Comparison of ENCODE assay signal across 2 cellular contexts in the genomic region with DNA sequence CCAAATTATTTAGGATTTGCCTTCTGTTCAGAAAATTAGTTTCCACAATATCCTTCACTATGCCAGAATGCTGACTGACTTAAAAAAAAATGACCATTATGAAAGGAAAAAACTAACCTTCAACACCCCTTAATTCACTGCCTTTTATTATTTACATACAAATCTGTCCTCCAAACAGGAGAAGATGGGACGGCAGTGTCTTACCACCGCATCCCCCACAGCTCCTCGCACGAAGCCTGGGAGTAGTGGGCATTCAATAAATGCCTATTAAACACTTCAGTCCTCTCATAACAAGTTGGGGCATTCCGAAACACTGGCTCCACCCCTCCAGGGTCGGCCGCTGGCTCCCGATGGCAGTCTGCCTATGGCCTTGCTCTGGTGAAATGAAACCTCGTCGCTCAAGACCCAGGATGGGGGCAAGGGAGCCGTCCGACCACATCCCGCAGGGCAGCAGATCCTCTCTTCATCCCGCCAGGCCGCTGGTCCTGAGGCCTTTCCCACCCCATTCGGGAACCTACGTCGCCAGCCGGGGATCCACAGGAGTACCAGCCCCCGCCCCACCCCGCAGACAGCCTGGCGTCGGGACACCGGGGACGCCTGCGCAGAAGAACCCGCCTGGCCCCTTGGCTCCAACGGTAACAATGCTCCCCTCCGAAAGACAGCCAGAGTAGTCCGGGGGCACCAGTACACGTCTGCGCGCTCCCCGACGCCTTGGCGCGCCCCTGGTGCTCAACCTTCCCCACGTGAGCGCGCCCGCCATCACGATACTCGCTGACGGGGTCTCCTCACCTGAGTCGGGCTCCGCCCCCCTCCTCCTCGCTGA.
TF ChIP-seq lines count a peak whose summit lies in the region.

No MANE protein-coding gene starts in this region.

TF ChIP-seq in HEK293, 187 proteins besides CTCF, POLR2A, EP300 and RAD21 (continued from another document):
- TF ChIP-seq, protein P1, sequence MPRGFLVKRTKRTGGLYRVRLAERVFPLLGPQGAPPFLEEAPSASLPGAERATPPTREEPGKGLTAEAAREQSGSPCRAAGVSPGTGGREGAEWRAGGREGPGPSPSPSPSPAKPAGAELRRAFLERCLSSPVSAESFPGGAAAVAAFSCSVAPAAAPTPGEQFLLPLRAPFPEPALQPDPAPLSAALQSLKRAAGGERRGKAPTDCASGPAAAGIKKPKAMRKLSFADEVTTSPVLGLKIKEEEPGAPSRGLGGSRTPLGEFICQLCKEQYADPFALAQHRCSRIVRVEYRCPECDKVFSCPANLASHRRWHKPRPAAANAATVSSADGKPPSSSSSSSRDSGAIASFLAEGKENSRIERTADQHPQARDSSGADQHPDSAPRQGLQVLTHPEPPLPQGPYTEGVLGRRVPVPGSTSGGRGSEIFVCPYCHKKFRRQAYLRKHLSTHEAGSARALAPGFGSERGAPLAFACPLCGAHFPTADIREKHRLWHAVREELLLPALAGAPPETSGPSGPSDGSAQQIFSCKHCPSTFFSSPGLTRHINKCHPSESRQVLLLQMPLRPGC (tag by site-specific recombination; IDR thresholded peaks at IDR 0.05) = 0 out of 2 replicates have a peak, but pooled peaks have one; percentile 52
- TF ChIP-seq ZNF843 (tag by site-specific recombination; IDR thresholded peaks at IDR 0.05) (0 out of 2 replicates have a peak, but pooled peaks have one; percentile 11), ZNF830 (tag by site-specific recombination; IDR thresholded peaks at IDR 0.05; ENCODE audit: low read depth) (no peak), ZNF701 (tag by site-specific recombination; IDR thresholded peaks at IDR 0.05) (no peak), ZNF561 (tag by site-specific recombination; IDR thresholded peaks at IDR 0.05; ENCODE audit: borderline replicate concordance) (peak; percentile 18; the same call in 1 of the 2 replicates)

TF ChIP-seq in HepG2, 621 proteins besides CTCF, POLR2A, EP300 and RAD21 (continued from another document and continues in another):
- TF ChIP-seq, protein P2, sequence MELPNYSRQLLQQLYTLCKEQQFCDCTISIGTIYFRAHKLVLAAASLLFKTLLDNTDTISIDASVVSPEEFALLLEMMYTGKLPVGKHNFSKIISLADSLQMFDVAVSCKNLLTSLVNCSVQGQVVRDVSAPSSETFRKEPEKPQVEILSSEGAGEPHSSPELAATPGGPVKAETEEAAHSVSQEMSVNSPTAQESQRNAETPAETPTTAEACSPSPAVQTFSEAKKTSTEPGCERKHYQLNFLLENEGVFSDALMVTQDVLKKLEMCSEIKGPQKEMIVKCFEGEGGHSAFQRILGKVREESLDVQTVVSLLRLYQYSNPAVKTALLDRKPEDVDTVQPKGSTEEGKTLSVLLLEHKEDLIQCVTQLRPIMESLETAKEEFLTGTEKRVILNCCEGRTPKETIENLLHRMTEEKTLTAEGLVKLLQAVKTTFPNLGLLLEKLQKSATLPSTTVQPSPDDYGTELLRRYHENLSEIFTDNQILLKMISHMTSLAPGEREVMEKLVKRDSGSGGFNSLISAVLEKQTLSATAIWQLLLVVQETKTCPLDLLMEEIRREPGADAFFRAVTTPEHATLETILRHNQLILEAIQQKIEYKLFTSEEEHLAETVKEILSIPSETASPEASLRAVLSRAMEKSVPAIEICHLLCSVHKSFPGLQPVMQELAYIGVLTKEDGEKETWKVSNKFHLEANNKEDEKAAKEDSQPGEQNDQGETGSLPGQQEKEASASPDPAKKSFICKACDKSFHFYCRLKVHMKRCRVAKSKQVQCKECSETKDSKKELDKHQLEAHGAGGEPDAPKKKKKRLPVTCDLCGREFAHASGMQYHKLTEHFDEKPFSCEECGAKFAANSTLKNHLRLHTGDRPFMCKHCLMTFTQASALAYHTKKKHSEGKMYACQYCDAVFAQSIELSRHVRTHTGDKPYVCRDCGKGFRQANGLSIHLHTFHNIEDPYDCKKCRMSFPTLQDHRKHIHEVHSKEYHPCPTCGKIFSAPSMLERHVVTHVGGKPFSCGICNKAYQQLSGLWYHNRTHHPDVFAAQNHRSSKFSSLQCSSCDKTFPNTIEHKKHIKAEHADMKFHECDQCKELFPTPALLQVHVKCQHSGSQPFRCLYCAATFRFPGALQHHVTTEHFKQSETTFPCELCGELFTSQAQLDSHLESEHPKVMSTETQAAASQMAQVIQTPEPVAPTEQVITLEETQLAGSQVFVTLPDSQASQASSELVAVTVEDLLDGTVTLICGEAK (IDR thresholded peaks at IDR 0.05) = no peak
- TF ChIP-seq, protein P2 (CRISPR knock-in tag; IDR thresholded peaks at IDR 0.05) = peak; percentile 32; the same call in 1 of the 2 replicates
- TF ChIP-seq NONO (IDR thresholded peaks at IDR 0.05) (no peak), NONO (CRISPR knock-in tag; conservative IDR thresholded peaks at IDR 0.05) (peak; percentile 75; the same call in 1 of the 2 replicates), SP5 (CRISPR knock-in tag; IDR thresholded peaks at IDR 0.05; ENCODE audit: borderline replicate concordance, low read depth) (no peak), MEIS1 (CRISPR knock-in tag; IDR thresholded peaks at IDR 0.05; ENCODE audit: borderline replicate concordance) (no peak), GPN1 (CRISPR knock-in tag; IDR thresholded peaks at IDR 0.05; ENCODE audit: borderline replicate concordance) (no peak), KDM2A (CRISPR knock-in tag; IDR thresholded peaks at IDR 0.05; ENCODE audit: borderline replicate concordance, low read depth) (peak; percentile 63), ZKSCAN8 (CRISPR knock-in tag; IDR thresholded peaks at IDR 0.05; ENCODE audit: borderline replicate concordance) (no peak), ZNF749 (CRISPR knock-in tag; IDR thresholded peaks at IDR 0.05; ENCODE audit: borderline replicate concordance) (no peak), ZNF17 (CRISPR knock-in tag; IDR thresholded peaks at IDR 0.05) (no peak), ZNF768 (CRISPR knock-in tag; IDR thresholded peaks at IDR 0.05) (peak; percentile 64; the same call in 1 of the 2 replicates), ZNF232 (CRISPR knock-in tag; IDR thresholded peaks at IDR 0.05; ENCODE audit: borderline replicate concordance) (peak; percentile 57; the same call in 1 of the 2 replicates), MED1 (CRISPR knock-in tag; IDR thresholded peaks at IDR 0.05) (peak; percentile 16; the same call in 1 of the 2 replicates), FOXJ3 (CRISPR knock-in tag; IDR thresholded peaks at IDR 0.05; ENCODE audit: borderline replicate concordance) (0 out of 2 replicates have a peak, but pooled peaks have one; percentile 23), AGO2 (optimal IDR thresholded peaks at IDR 0.05; ENCODE audit: low read depth, low read length) (peak; percentile 88)
- TF ChIP-seq, protein P3, sequence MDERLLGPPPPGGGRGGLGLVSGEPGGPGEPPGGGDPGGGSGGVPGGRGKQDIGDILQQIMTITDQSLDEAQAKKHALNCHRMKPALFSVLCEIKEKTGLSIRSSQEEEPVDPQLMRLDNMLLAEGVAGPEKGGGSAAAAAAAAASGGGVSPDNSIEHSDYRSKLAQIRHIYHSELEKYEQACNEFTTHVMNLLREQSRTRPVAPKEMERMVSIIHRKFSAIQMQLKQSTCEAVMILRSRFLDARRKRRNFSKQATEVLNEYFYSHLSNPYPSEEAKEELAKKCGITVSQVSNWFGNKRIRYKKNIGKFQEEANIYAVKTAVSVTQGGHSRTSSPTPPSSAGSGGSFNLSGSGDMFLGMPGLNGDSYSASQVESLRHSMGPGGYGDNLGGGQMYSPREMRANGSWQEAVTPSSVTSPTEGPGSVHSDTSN (CRISPR knock-in tag; IDR thresholded peaks at IDR 0.05) = peak; percentile 5; the same call in 1 of the 2 replicates
- TF ChIP-seq, protein P4, sequence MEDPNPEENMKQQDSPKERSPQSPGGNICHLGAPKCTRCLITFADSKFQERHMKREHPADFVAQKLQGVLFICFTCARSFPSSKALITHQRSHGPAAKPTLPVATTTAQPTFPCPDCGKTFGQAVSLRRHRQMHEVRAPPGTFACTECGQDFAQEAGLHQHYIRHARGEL (CRISPR knock-in tag; IDR thresholded peaks at IDR 0.05) = peak; percentile 34; the same call in 1 of the 2 replicates
- TF ChIP-seq, protein P5, sequence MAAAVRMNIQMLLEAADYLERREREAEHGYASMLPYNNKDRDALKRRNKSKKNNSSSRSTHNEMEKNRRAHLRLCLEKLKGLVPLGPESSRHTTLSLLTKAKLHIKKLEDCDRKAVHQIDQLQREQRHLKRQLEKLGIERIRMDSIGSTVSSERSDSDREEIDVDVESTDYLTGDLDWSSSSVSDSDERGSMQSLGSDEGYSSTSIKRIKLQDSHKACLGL (CRISPR knock-in tag; IDR thresholded peaks at IDR 0.05) = peak; percentile 76
- TF ChIP-seq, protein P6, sequence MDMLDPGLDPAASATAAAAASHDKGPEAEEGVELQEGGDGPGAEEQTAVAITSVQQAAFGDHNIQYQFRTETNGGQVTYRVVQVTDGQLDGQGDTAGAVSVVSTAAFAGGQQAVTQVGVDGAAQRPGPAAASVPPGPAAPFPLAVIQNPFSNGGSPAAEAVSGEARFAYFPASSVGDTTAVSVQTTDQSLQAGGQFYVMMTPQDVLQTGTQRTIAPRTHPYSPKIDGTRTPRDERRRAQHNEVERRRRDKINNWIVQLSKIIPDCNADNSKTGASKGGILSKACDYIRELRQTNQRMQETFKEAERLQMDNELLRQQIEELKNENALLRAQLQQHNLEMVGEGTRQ (IDR thresholded peaks at IDR 0.05; ENCODE audit: low read depth, low read length) = no peak
- TF ChIP-seq, protein P6 (CRISPR knock-in tag; IDR thresholded peaks at IDR 0.05; ENCODE audit: borderline replicate concordance) = no peak
- TF ChIP-seq, protein P7, sequence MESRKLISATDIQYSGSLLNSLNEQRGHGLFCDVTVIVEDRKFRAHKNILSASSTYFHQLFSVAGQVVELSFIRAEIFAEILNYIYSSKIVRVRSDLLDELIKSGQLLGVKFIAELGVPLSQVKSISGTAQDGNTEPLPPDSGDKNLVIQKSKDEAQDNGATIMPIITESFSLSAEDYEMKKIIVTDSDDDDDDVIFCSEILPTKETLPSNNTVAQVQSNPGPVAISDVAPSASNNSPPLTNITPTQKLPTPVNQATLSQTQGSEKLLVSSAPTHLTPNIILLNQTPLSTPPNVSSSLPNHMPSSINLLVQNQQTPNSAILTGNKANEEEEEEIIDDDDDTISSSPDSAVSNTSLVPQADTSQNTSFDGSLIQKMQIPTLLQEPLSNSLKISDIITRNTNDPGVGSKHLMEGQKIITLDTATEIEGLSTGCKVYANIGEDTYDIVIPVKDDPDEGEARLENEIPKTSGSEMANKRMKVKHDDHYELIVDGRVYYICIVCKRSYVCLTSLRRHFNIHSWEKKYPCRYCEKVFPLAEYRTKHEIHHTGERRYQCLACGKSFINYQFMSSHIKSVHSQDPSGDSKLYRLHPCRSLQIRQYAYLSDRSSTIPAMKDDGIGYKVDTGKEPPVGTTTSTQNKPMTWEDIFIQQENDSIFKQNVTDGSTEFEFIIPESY (CRISPR knock-in tag; IDR thresholded peaks at IDR 0.05) = no peak
- TF ChIP-seq, protein P8, sequence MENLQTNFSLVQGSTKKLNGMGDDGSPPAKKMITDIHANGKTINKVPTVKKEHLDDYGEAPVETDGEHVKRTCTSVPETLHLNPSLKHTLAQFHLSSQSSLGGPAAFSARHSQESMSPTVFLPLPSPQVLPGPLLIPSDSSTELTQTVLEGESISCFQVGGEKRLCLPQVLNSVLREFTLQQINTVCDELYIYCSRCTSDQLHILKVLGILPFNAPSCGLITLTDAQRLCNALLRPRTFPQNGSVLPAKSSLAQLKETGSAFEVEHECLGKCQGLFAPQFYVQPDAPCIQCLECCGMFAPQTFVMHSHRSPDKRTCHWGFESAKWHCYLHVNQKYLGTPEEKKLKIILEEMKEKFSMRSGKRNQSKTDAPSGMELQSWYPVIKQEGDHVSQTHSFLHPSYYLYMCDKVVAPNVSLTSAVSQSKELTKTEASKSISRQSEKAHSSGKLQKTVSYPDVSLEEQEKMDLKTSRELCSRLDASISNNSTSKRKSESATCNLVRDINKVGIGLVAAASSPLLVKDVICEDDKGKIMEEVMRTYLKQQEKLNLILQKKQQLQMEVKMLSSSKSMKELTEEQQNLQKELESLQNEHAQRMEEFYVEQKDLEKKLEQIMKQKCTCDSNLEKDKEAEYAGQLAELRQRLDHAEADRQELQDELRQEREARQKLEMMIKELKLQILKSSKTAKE (CRISPR knock-in tag; IDR thresholded peaks at IDR 0.05; ENCODE audit: borderline replicate concordance) = 0 out of 2 replicates have a peak, but pooled peaks have one; percentile 27
- TF ChIP-seq, protein P9, sequence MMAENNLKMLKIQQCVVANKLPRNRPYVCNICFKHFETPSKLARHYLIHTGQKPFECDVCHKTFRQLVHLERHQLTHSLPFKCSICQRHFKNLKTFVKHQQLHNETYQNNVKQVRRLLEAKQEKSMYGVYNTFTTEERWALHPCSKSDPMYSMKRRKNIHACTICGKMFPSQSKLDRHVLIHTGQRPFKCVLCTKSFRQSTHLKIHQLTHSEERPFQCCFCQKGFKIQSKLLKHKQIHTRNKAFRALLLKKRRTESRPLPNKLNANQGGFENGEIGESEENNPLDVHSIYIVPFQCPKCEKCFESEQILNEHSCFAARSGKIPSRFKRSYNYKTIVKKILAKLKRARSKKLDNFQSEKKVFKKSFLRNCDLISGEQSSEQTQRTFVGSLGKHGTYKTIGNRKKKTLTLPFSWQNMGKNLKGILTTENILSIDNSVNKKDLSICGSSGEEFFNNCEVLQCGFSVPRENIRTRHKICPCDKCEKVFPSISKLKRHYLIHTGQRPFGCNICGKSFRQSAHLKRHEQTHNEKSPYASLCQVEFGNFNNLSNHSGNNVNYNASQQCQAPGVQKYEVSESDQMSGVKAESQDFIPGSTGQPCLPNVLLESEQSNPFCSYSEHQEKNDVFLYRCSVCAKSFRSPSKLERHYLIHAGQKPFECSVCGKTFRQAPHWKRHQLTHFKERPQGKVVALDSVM (CRISPR knock-in tag; IDR thresholded peaks at IDR 0.05) = 0 out of 2 replicates have a peak, but pooled peaks have one; percentile 10
